ENCODE assay signal across 8 cellular contexts in the genomic region with DNA sequence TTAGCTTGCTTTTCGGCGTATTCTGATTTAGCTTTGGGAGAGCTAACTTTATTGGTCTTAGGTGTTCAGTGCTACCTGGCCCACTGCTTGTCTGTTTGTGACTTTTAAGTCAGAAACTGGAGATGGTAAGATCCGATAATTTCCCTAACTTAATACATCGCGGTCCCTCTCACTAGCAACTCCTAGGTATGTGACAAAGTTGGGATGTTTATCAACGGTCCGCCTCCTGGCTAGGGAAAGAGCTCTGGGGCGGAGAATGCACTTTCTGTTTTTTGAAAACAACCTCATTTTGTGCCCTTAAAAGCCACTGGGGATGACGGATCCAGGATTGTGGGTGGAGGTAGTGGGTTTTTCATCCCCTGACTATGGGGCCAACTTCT. TPM values are rescaled to one million over a fixed set of nuclear protein-coding genes. Genes with fewer than 3 reads are reported as not detected.
DNase-seq lines count a peak whose midpoint lies in the region; ATAC-seq, FAIRE-seq and TF ChIP-seq lines count a peak whose summit lies in the region.

No MANE protein-coding gene starts in this region.

- H3K4me3 ChIP-seq in OCI-LY1 (ENCODE audit: low read depth, low read length, poor library complexity, severe bottlenecking) (peak overlapping the region; percentile 88), endocrine pancreas (ENCODE audit: control insufficient read depth, insufficient read depth, low read length) (peak overlapping the region; percentile 97), osteoblast (ENCODE audit: insufficient read depth, low read length) (peak overlapping the region; percentile 81)

- TF ChIP-seq CTCF in OCI-LY1 (IDR thresholded peaks at IDR 0.05; ENCODE audit: low read length) (no peak), osteoblast (IDR thresholded peaks at IDR 0.05; ENCODE audit: extremely low read depth, low read depth, low read length) (no peak)

- H3K9ac ChIP-seq in OCI-LY1 (ENCODE audit: low read length) (peak overlapping the region; percentile 92), endocrine pancreas (ENCODE audit: control insufficient read depth, insufficient read depth, low read length) (peak overlapping the region; percentile 99)

- H3K27me3 ChIP-seq in OCI-LY1 (ENCODE audit: insufficient read depth, low read length) (no peaks in the 10 kb centered on the region), endocrine pancreas (ENCODE audit: control insufficient read depth, insufficient read depth, low read length) (no peaks in the 10 kb centered on the region), osteoblast (ENCODE audit: insufficient read depth, low read length) (no peaks in the 10 kb centered on the region)

- peak overlapping the region; percentile 98 for H3K27ac ChIP-seq in OCI-LY1 (ENCODE audit: low read depth, low read length, poor library complexity, severe bottlenecking)
- H3K27ac ChIP-seq in osteoblast (ENCODE audit: low read depth, low read length) = peak overlapping the region; percentile 97

- H4K20me1 ChIP-seq in OCI-LY1 (ENCODE audit: insufficient read depth, low read length) (no peaks in the 10 kb centered on the region), osteoblast (ENCODE audit: insufficient read depth, low read length) (peaks cover 22% of the 10 kb centered on the region)

- H2AFZ ChIP-seq in OCI-LY1 (ENCODE audit: low read length) (no peak overlapping the region), osteoblast (ENCODE audit: low read length) (no peak overlapping the region)

- H3K9me3 ChIP-seq in OCI-LY1 (ENCODE audit: low read length) = no peaks in the 10 kb centered on the region
- no peaks in the 10 kb centered on the region for H3K9me3 ChIP-seq in endocrine pancreas (ENCODE audit: control insufficient read depth, low read length)
- H3K9me3 ChIP-seq in osteoblast (ENCODE audit: low read depth, low read length) = no peaks in the 10 kb centered on the region

- H3K79me2 ChIP-seq in OCI-LY1 (ENCODE audit: insufficient read depth, low read length) (peaks cover 32% of the 10 kb centered on the region), osteoblast (ENCODE audit: insufficient read depth, low read length) (peaks cover 52% of the 10 kb centered on the region)

- no peak for FAIRE-seq in H54 (lab: Jason Lieb, UNC)

- no peak for ATAC-seq in GM18867 (IDR thresholded peaks at IDR 0.05; ENCODE audit: unreplicated experiment)
- no peak for ATAC-seq in HG02610 (IDR thresholded peaks at IDR 0.05; ENCODE audit: unreplicated experiment)

- DNase-seq in EH (ENCODE audit: low read depth) = peak; percentile 34
- DNase-seq in osteoblast (ENCODE audit: insufficient read length, low spot score, missing footprints) = peak; percentile 81
- no peak for DNase-seq in H54 (ENCODE audit: insufficient read length, low spot score)
- no peak for DNase-seq in epidermal melanocyte (ENCODE audit: insufficient read length, low spot score)

- H3K36me3 ChIP-seq in OCI-LY1 (ENCODE audit: insufficient read depth, low read length) (peaks cover 40% of the 10 kb centered on the region), endocrine pancreas (ENCODE audit: control insufficient read depth, insufficient read depth, low read length) (no peaks in the 10 kb centered on the region), osteoblast (ENCODE audit: insufficient read depth, low read length) (peaks cover 25% of the 10 kb centered on the region)

- TF ChIP-seq POLR2A in H54 (IDR thresholded peaks at IDR 0.05; ENCODE audit: low read depth, low read length) = no peak

- H3K4me1 ChIP-seq in OCI-LY1 (ENCODE audit: insufficient read depth, low read length, severe bottlenecking) (peaks cover 79% of the 10 kb centered on the region), endocrine pancreas (ENCODE audit: control insufficient read depth, insufficient read depth, low read length) (peaks cover 35% of the 10 kb centered on the region), osteoblast (ENCODE audit: insufficient read depth, low read length) (peaks cover 51% of the 10 kb centered on the region)

- H3K4me2 ChIP-seq in OCI-LY1 (ENCODE audit: low read length) (peak overlapping the region; percentile 83), osteoblast (ENCODE audit: insufficient read depth, low read length) (peak overlapping the region; percentile 95)

- H3K9me2 ChIP-seq in OCI-LY1 (ENCODE audit: low read depth, low read length) = no peaks in the 10 kb centered on the region

- peaks cover 12% of the 10 kb centered on the region for H3F3A ChIP-seq in OCI-LY1 (ENCODE audit: insufficient read depth, low read length)

RNA-seq across cellular contexts. Expression of gene CDKN1B, which starts 1.2 kb away (rescaled TPM):
- total RNA-seq in osteoblast = 44.5 and 52.8 TPM in 2 replicates

RNA-seq across cellular contexts. Expression of gene GPR19, which starts 22.4 kb away (rescaled TPM):
- under 0.01 and 0.36 TPM in 2 replicates for total RNA-seq in osteoblast

Comparison
In these comparisons a context has a peak if more than half of its experiments do, and no peak if none do; other contexts are left out.
1. DNase-seq: peak in EH (single experiment) and osteoblast (single experiment); none in H54 (single experiment) and epidermal melanocyte (single experiment).
2. Peak in every context shown above with its lines, with median percentiles within 50 percentile points of each other: H3K4me3 ChIP-seq.